1 cellular context compared by ENCODE assay signal in the genomic region with DNA sequence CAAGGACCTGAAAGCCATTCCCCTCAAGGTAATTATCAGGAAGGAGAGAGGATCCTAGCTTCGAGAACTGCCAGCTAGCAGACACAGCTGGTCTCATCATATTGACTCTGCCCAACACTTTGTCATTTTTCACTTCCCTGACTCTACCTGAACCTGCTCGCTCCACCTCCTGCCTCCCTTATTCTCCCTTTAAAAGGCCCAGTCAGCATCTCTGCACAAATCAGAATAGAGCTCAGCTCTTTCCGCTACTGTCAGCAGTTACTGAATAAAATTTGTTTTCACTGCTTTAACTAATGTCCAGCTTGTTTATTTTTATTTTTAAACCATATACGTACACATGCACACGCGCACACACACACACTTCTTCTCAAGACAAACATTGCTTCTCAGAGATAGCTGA.
TF ChIP-seq lines count a peak whose summit lies in the region.

No MANE protein-coding gene starts in this region.

TF ChIP-seq in IMR-90, 13 proteins besides CTCF, POLR2A, EP300 and RAD21:
- TF ChIP-seq MAFK (IDR thresholded peaks at IDR 0.05; ENCODE audit: low read depth, low read length) (peak; percentile 55), FOS (IDR thresholded peaks at IDR 0.05; ENCODE audit: low read depth, low read length) (no peak)
